Comparison of ENCODE assay signal across 11 cellular contexts in genomic region chr6:27127874-27128795, GRCh38.
DNase-seq lines count a peak whose midpoint lies in the region; ATAC-seq, FAIRE-seq and TF ChIP-seq lines count a peak whose summit lies in the region.
"Had no signal": no experiment of that assay in that cellular context is flagged by ENCODE, and none has a peak within 500 bp of the region (broad histone marks: within the 10 kb centered on the region; RNA-seq: fewer than 3 reads in every experiment).

No MANE protein-coding gene starts in this region.

- CTCF ChIA-PET in A549 (lab: Yijun Ruan, JAX), result interaction anchor here (0.7 to 1.5 kb wide), 9 partner anchors 17 to 769 kb away, joined by 4 to 6 read pairs (median 4); a partner anchor contains a TSS
- CTCF ChIA-PET in RWPE1 (lab: Yijun Ruan, JAX), result interaction anchor here (0.6 to 0.7 kb wide), 3 partner anchors 29 to 1030 kb away, joined by 3 to 7 read pairs (median 3); no protein-coding TSS in a partner anchor

- no peak overlapping the region for H3K9ac ChIP-seq in iPS-18a (ENCODE audit: low read length)

- H3K4me1 ChIP-seq in A549 (peaks cover 34% of the 10 kb centered on the region; the same call in 2 of the 3 replicates), iPS-18a (ENCODE audit: control insufficient read depth, low read depth, low read length) (peaks cover 22% of the 10 kb centered on the region), upper lobe of right lung (no peaks in the 10 kb centered on the region)
- H3K4me1 ChIP-seq: prostate gland had no signal

- DNase-seq in A549 (ENCODE audit: low read depth in 1 of 2, low spot score in 1 of 2) (no peak), GM12865 (ENCODE audit: low read depth) (no peak), RWPE1 (ENCODE audit: low spot score) (no peak), NCI-H2107 treated with DMSO at 0.1 percent for 48 hours (lab: John Stamatoyannopoulos, UW; ENCODE audit: unreplicated experiment) (no peak), upper lobe of right lung (no peak), SKM-1 treated with dmso at 0.1 percent for 144 hours (lab: John Stamatoyannopoulos, UW; ENCODE audit: unreplicated experiment) (no peak)
- DNase-seq: DMS79 treated with DMSO at 0.1 percent for 48 hours; stimulated activated CD8-positive, alpha-beta memory T cell treated with anti-CD3 and anti-CD28 coated beads, Interleukin-4, amount 100 ng/mL, for 48 hours had no signal

- H3K27ac ChIP-seq in A549, result peak overlapping the region; percentile 80 to 91
- 0 out of 2 replicates have a peak overlapping the region, but pooled peaks have one; percentile 31 for H3K27ac ChIP-seq in RWPE1
- no peak overlapping the region for H3K27ac ChIP-seq in iPS-18a (ENCODE audit: low read length)
- H3K27ac ChIP-seq in upper lobe of right lung, result no peak overlapping the region

- no peak for TF ChIP-seq EP300 in A549 (IDR thresholded peaks at IDR 0.05)

- FAIRE-seq in A549 (lab: Jason Lieb, UNC), result no peak

- no peak for ATAC-seq in A549
- no peak for ATAC-seq in HG02885 (IDR thresholded peaks at IDR 0.05; ENCODE audit: poor library complexity, unreplicated experiment)
- ATAC-seq in upper lobe of right lung, result no peak

- H3K27me3 ChIP-seq in iPS-18a (ENCODE audit: control insufficient read depth, insufficient read depth, low read length) (no peaks in the 10 kb centered on the region), upper lobe of right lung (no peaks in the 10 kb centered on the region)

- TF ChIP-seq CTCF in A549 (IDR thresholded peaks at IDR 0.05) (no peak), GM12865 (IDR thresholded peaks at IDR 0.05; ENCODE audit: insufficient read depth, low read depth, low read length, missing control alignments) (no peak), RWPE1 (conservative IDR thresholded peaks at IDR 0.05; ENCODE audit: low read depth) (no peak), upper lobe of right lung (IDR thresholded peaks at IDR 0.05) (no peak)

- no peaks in the 10 kb centered on the region for H3K36me3 ChIP-seq in iPS-18a (ENCODE audit: control insufficient read depth, low read depth, low read length)
- H3K36me3 ChIP-seq in upper lobe of right lung, result no peaks in the 10 kb centered on the region
- H3K36me3 ChIP-seq: prostate gland had no signal

- no peak for TF ChIP-seq POLR2A in A549 (IDR thresholded peaks at IDR 0.05; ENCODE audit: low read length)

- POLR2A ChIA-PET in A549 (lab: Yijun Ruan, JAX) (interaction anchor here (0.5 kb wide), 1 partner anchor 17 kb away, joined by 4 read pairs; no protein-coding TSS in a partner anchor), RWPE1 (lab: Yijun Ruan, JAX; ENCODE audit: low non-redundant PET) (interaction anchor here (0.6 kb wide), 1 partner anchor 19 kb away, joined by 4 read pairs; a partner anchor contains a TSS)

- intact Hi-C loops in upper lobe of right lung (cut with DNase I), result no loop called here

- 74% methylated on average over 4 of the region's 6 CpGs for WGBS in A549 (ENCODE audit: missing lambda C conversion rate)

- H3K4me2 ChIP-seq in A549, result peak overlapping the region; percentile 79

- TF ChIP-seq RAD21 in A549 (conservative IDR thresholded peaks at IDR 0.05 in 1 of 2, IDR thresholded peaks at IDR 0.05 in 1 of 2), result no peak

- H3K4me3 ChIP-seq in A549, result peak overlapping the region; percentile 41; the same call in 1 of the 3 replicates
- H3K4me3 ChIP-seq in GM12865 (ENCODE audit: low read depth, low read length), result peak overlapping the region; percentile 39
- peak overlapping the region; percentile 53 for H3K4me3 ChIP-seq in iPS-18a (ENCODE audit: low read length)
- H3K4me3 ChIP-seq in upper lobe of right lung, result no peak overlapping the region

- H3K9me3 ChIP-seq in A549, result no peaks in the 10 kb centered on the region
- H3K9me3 ChIP-seq in iPS-18a (ENCODE audit: control insufficient read depth, low read depth, low read length), result no peaks in the 10 kb centered on the region
- no peaks in the 10 kb centered on the region for H3K9me3 ChIP-seq in upper lobe of right lung
- H3K9me3 ChIP-seq: prostate gland had no signal

TF ChIP-seq in A549, 52 proteins besides CTCF, POLR2A, EP300 and RAD21:
- no peak for TF ChIP-seq E2F6 (IDR thresholded peaks at IDR 0.05; ENCODE audit: borderline replicate concordance, low read depth)

Comparison
In these comparisons a context has a peak if more than half of its experiments do, and no peak if none do; other contexts are left out.
1. H3K27ac ChIP-seq: peak in A549 (2 of 2) and RWPE1 (single experiment); none in iPS-18a (single experiment) and upper lobe of right lung (single experiment).